8 cellular contexts compared by ENCODE assay signal in the genomic region with DNA sequence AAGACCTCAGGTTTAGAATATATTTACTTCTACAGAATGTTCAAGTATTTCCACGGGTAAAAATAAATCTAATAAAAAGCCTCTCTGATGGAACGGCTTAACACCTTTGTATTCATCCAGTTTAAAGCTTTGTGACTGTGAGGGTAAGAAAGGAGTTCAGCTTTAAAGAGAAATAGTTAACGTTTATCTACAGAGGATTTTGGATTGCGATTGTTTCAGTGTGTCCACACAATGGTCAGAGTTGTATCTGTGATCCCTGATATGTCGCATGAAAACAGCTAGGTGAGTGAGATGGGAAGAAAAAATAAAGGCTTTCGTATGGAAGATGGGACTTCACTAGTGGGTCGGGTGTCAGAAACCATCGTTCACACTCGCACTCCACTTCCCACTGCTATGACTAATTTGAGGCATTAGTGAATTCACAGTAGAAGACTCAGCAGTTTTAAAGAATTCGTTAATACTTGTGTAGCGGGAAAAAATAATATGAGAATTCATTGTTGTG. TPM values are rescaled to one million over a fixed set of nuclear protein-coding genes. Genes with fewer than 3 reads are reported as not detected.
DNase-seq lines count a peak whose midpoint lies in the region; ATAC-seq, FAIRE-seq and TF ChIP-seq lines count a peak whose summit lies in the region.

No MANE protein-coding gene starts in this region.

- no peak overlapping the region for H2BK5ac ChIP-seq in H1 (ENCODE audit: low read depth, low read length)

- no peak overlapping the region for H2AK5ac ChIP-seq in H1 (ENCODE audit: low read depth, low read length)

- H3K4me3 Mint-ChIP-seq in T-helper 1 cell treated with Interleukin-12 subunit alpha and Interleukin-12 subunit beta and Interleukin-4 antibody, amounts not matched to agents 30 μg/mL and 1 μg/mL, for 36 hours: peak overlapping the region; percentile 81
- H3K4me3 Mint-ChIP-seq in neural progenitor cell: peak overlapping the region; percentile 96

- peak overlapping the region; percentile 89 to 96 (median 93) for H3K4me3 ChIP-seq in Peyer's patch
- peak overlapping the region; percentile 66 to 97 (median 86); a peak in 7 of 8 replicates for H3K4me3 ChIP-seq in H1 (ENCODE audit: extremely low read depth in 1 of 4, insufficient read depth in 2 of 4, low read depth in 3 of 4, low read length in 4 of 4)
- peak overlapping the region; percentile 99 for H3K4me3 ChIP-seq in neural progenitor cell

- no peak overlapping the region for H2BK20ac ChIP-seq in H1 (ENCODE audit: low read length)

- no peak for TF ChIP-seq CTCF in Peyer's patch (IDR thresholded peaks at IDR 0.05)
- TF ChIP-seq CTCF in H1 (IDR thresholded peaks at IDR 0.05; ENCODE audit: control extremely low read depth in 1 of 3, insufficient read depth in 1 of 3, low read depth in 1 of 3, low read length in 3 of 3): no peak
- no peak for TF ChIP-seq CTCF in neural progenitor cell (IDR thresholded peaks at IDR 0.05)

- H3K36me3 ChIP-seq in Peyer's patch (no peaks in the 10 kb centered on the region), H1 (ENCODE audit: control insufficient read depth in 2 of 4, insufficient read depth in 4 of 4, low read length in 3 of 4) (no peaks in the 10 kb centered on the region), neural progenitor cell (no peaks in the 10 kb centered on the region)

- H3K4me1 ChIP-seq in Peyer's patch: peaks cover 0 to 8% (median 3%) of the 10 kb centered on the region in 4 donors
- H3K4me1 ChIP-seq in H1 (replicated peaks in 1 of 4; ENCODE audit: control insufficient read depth in 3 of 4, insufficient read depth in 4 of 4, low read length in 3 of 4): peaks cover 2 to 7% (median 6%) of the 10 kb centered on the region in 4 experiments; a peak in 5 of 7 replicates
- H3K4me1 ChIP-seq in neural progenitor cell: peaks cover 18% of the 10 kb centered on the region

- no peak overlapping the region for H3K56ac ChIP-seq in H1 (replicated peaks; ENCODE audit: insufficient read length, low read depth, low read length)

- H3F3A ChIP-seq in neural progenitor cell (ENCODE audit: low read depth): peaks cover 21% of the 10 kb centered on the region

- TF ChIP-seq POLR2A in Peyer's patch (IDR thresholded peaks at IDR 0.05) (no peak), H1 (IDR thresholded peaks at IDR 0.05; ENCODE audit: control extremely low read depth in 1 of 2, low read depth in 2 of 2, low read length in 2 of 2) (no peak)

- no peak overlapping the region for H3K4ac ChIP-seq in H1 (replicated peaks; ENCODE audit: insufficient read length, low read depth, low read length)

- POLR2A ChIA-PET in H1 (lab: Charles Lee; ENCODE audit: partially characterized antibody): interaction anchor here (0.7 to 3.7 kb wide), 11 partner anchors 8 to 92 kb away, joined by 3 to 39 read pairs (median 4); partner anchors contain the start of gene PRDM10

- H3K14ac ChIP-seq in H1 (ENCODE audit: insufficient read length): no peak overlapping the region

- no peaks in the 10 kb centered on the region for H3K9me3 Mint-ChIP-seq in T-helper 1 cell treated with Interleukin-12 subunit alpha and Interleukin-12 subunit beta and Interleukin-4 antibody, amounts not matched to agents 30 μg/mL and 1 μg/mL, for 36 hours
- peaks cover 9% of the 10 kb centered on the region for H3K9me3 Mint-ChIP-seq in neural progenitor cell

- H3K79me1 ChIP-seq in H1 (ENCODE audit: low read depth, low read length): no peaks in the 10 kb centered on the region; the same call in none of the 2 replicates

- H3K9ac ChIP-seq in H1 (replicated peaks in 1 of 4; ENCODE audit: extremely low read depth in 1 of 4, low read depth in 3 of 4, low read length in 3 of 4) (no peak overlapping the region; a peak in 1 of 7 replicates), neural progenitor cell (peak overlapping the region; percentile 84)

- no peak for FAIRE-seq in H1 (lab: Jason Lieb, UNC)

- peaks cover 16% of the 10 kb centered on the region for H3K4me1 Mint-ChIP-seq in T-helper 1 cell treated with Interleukin-12 subunit alpha and Interleukin-12 subunit beta and Interleukin-4 antibody, amounts not matched to agents 30 μg/mL and 1 μg/mL, for 36 hours (ENCODE audit: low read depth)
- peaks cover 29% of the 10 kb centered on the region for H3K4me1 Mint-ChIP-seq in neural progenitor cell

- H3K4me2 ChIP-seq in H1 (ENCODE audit: insufficient read depth in 1 of 2, low read depth in 2 of 2, low read length in 2 of 2): peak overlapping the region; percentile 63 to 97
- peak overlapping the region; percentile 94 for H3K4me2 ChIP-seq in neural progenitor cell

- peaks cover 32% of the 10 kb centered on the region for H3K27me3 Mint-ChIP-seq in T-helper 1 cell treated with Interleukin-12 subunit alpha and Interleukin-12 subunit beta and Interleukin-4 antibody, amounts not matched to agents 30 μg/mL and 1 μg/mL, for 36 hours (ENCODE audit: low read depth)
- H3K27me3 Mint-ChIP-seq in neural progenitor cell (ENCODE audit: insufficient read depth, low read depth): peaks cover 2% of the 10 kb centered on the region

- H3K23ac ChIP-seq in H1 (ENCODE audit: insufficient read length): no peak overlapping the region

- H3K79me2 ChIP-seq in H1 (ENCODE audit: control insufficient read depth in 1 of 2, insufficient read depth in 2 of 2, low read length in 2 of 2) (peaks cover 24 to 56% of the 10 kb centered on the region in 2 experiments), neural progenitor cell (ENCODE audit: low read depth) (peaks cover 62% of the 10 kb centered on the region)

- H4K5ac ChIP-seq in H1 (ENCODE audit: insufficient read length, low read depth, low read length): no peak overlapping the region

- CTCF ChIA-PET in H1 (lab: Charles Lee; ENCODE audit: partially characterized antibody): interaction anchor here (0.8 to 1.7 kb wide), 6 partner anchors 59 to 164 kb away, joined by 3 to 7 read pairs (median 4); no protein-coding TSS in a partner anchor

- WGBS in H1 (ENCODE audit: extremely low coverage in 1 of 2, insufficient coverage in 1 of 2, insufficient read length in 1 of 2, insufficient replicate concordance in 2 of 2, low coverage in 1 of 2, low lambda C conversion rate in 2 of 2, missing lambda C conversion rate in 1 of 2), 2 experiments: 40% methylated on average over 11 of the region's 11 CpGs; no CpG with 5 or more reads in 1 of the 2 experiments

- H4K20me1 ChIP-seq in H1 (replicated peaks in 1 of 2; ENCODE audit: control insufficient read depth in 1 of 2, insufficient read depth in 2 of 2, low read length in 2 of 2) (peaks cover 11 to 15% of the 10 kb centered on the region in 2 experiments), neural progenitor cell (ENCODE audit: low read depth) (peaks cover 60% of the 10 kb centered on the region)

- peaks cover 13% of the 10 kb centered on the region for H3K23me2 ChIP-seq in H1 (ENCODE audit: low read depth, low read length)

- peaks cover 4% of the 10 kb centered on the region for H3K36me3 Mint-ChIP-seq in T-helper 1 cell treated with Interleukin-12 subunit alpha and Interleukin-12 subunit beta and Interleukin-4 antibody, amounts not matched to agents 30 μg/mL and 1 μg/mL, for 36 hours (ENCODE audit: low read depth)
- H3K36me3 Mint-ChIP-seq in neural progenitor cell: peaks cover 11% of the 10 kb centered on the region

- no peak for TF ChIP-seq RAD21 in H1 (IDR thresholded peaks at IDR 0.05 in 1 of 2, conservative IDR thresholded peaks at IDR 0.05 in 1 of 2; ENCODE audit: low read depth in 2 of 2, low read length in 2 of 2)

- H3K9me3 ChIP-seq in Peyer's patch: no peaks in the 10 kb centered on the region
- H3K9me3 ChIP-seq in H1 (ENCODE audit: insufficient read depth in 2 of 2, low read depth in 1 of 2, low read length in 1 of 2): no peaks in the 10 kb centered on the region
- H3K9me3 ChIP-seq in neural progenitor cell (ENCODE audit: low read depth): no peaks in the 10 kb centered on the region

- no peak for TF ChIP-seq EP300 in H1 (IDR thresholded peaks at IDR 0.05; ENCODE audit: borderline replicate concordance in 1 of 2, low read depth in 2 of 2, low read length in 2 of 2)

- no peak for ATAC-seq in GM21423 (IDR thresholded peaks at IDR 0.05; ENCODE audit: unreplicated experiment)

- DNase-seq in T-helper 1 cell (no peak), Peyer's patch (no peak), H1 (ENCODE audit: low read depth in 1 of 2, low spot score in 2 of 2) (no peak), neural progenitor cell (ENCODE audit: low spot score) (no peak), DMS153 (lab: John Stamatoyannopoulos, UW) (no peak), A172 (ENCODE audit: low spot score) (no peak)

- peak overlapping the region; percentile 32 for H3K27ac Mint-ChIP-seq in T-helper 1 cell treated with Interleukin-12 subunit alpha and Interleukin-12 subunit beta and Interleukin-4 antibody, amounts not matched to agents 30 μg/mL and 1 μg/mL, for 36 hours
- H3K27ac Mint-ChIP-seq in neural progenitor cell: peak overlapping the region; percentile 88

- peak overlapping the region in 2 of 4 donors; percentile 92 to 97 for H3K27ac ChIP-seq in Peyer's patch
- no peak overlapping the region for H3K27ac ChIP-seq in H1 (ENCODE audit: low read depth, low read length)
- H3K27ac ChIP-seq in neural progenitor cell: no peak overlapping the region

- H2AFZ ChIP-seq in H1 (ENCODE audit: low read length) (no peak overlapping the region), neural progenitor cell (replicated peaks) (no peak overlapping the region)

- no peak overlapping the region for H4K91ac ChIP-seq in H1 (replicated peaks; ENCODE audit: insufficient read length, low read length)

- H3K27me3 ChIP-seq in Peyer's patch (no peaks in the 10 kb centered on the region), H1 (replicated peaks in 1 of 4; ENCODE audit: control insufficient read depth in 3 of 4, extremely low read depth in 1 of 4, insufficient read depth in 3 of 4, low read length in 3 of 4) (peaks cover 3 to 20% (median 14%) of the 10 kb centered on the region in 4 experiments), neural progenitor cell (peaks cover 18% of the 10 kb centered on the region)

- H2BK120ac ChIP-seq in H1 (replicated peaks; ENCODE audit: low read depth, low read length): no peak overlapping the region

- H3K18ac ChIP-seq in H1 (ENCODE audit: extremely low read depth, low read length): no peak overlapping the region

- H2BK15ac ChIP-seq in H1 (ENCODE audit: low read length): no peak overlapping the region

- no peak overlapping the region for H4K8ac ChIP-seq in H1 (ENCODE audit: extremely low read depth, insufficient read depth, low read length)

- no peak overlapping the region for H2BK12ac ChIP-seq in H1 (ENCODE audit: low read depth, low read length)

RNA-seq across cellular contexts. Expression of gene APLP2, which starts 1.6 kb away (rescaled TPM):
- total RNA-seq in Peyer's patch: 100 to 1,000 TPM in 3 of 4 donors, 10 to 100 TPM in 1; 86.6 to 530 (median 347) TPM
- 311 and 315 TPM in 2 replicates for total RNA-seq in H1 (2021; fragmentation: NEBNext Ultra II Directional; extraction: Animal tissue kit (Norgen Biotek cat#: 25700))
- polyA plus RNA-seq in H1 (2011; rRNA removed): 222 and 254 TPM in 2 replicates
- polyA plus RNA-seq in H1 (2011; cell fraction: cytosol; rRNA removed): 251 TPM
- polyA plus RNA-seq in H1 (2011; cell fraction: nucleus; rRNA removed): 240 TPM
- 297 to 375 TPM (median 345 TPM) in 4 replicates for polyA plus RNA-seq in H1 (2012, experiment 1 of 2)
- polyA plus RNA-seq in H1 (2012, experiment 2 of 2): 93.4 TPM
- polyA plus RNA-seq in H1 (2013, experiment 1 of 2): 473 TPM
- 477 TPM for polyA plus RNA-seq in H1 (2013, experiment 2 of 2)
- 206 and 280 TPM in 2 replicates for polyA minus RNA-seq in H1 (2011; rRNA and poly(A)+ RNA removed)
- polyA minus RNA-seq in H1 (2011; cell fraction: cytosol; rRNA and poly(A)+ RNA removed): 110 TPM
- polyA minus RNA-seq in H1 (2011; cell fraction: nucleus; rRNA and poly(A)+ RNA removed): 87.7 TPM
- 448 and 455 TPM in 2 replicates for total RNA-seq in neural progenitor cell (ENCODE audit: low replicate concordance)
- total RNA-seq in A172 (2014; rRNA removed; shearing (Covaris generic)): 103 and 104 TPM in 2 replicates
